Comparison of ENCODE assay signal across 8 cellular contexts in the genomic region with DNA sequence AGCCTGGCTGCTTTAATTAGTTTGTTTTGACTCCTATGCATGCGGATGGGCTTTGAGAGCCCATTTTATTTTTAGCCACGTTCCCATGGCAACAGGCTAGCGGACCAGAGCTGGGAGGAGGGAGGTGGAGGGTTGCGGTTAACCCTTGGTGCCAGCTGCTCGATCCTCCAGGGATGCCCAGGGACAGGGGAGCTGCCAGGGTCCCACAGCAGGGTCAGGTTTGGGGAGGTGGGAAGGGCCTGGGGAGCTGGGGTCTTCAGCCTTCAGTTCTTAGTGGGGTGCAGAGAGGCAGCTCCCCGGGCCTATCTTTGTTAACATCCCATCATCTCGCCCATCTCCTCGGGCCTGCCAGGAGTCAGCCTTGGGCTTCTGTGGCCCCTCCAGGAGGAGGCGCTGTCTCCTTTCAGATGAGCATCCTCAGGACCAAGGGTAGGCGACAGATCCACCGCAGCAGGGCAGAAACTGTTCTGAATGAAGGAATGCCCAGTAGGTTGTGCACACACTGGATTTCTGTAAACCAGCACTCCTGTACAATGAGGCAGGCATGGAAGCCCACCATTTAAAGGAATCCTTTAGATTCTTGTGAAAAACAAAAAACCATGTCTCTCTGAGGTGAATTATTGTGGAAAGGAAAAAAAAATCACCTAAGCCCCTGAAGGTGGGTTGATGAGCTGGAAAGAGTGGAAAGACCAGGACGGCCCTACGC.
DNase-seq lines count a peak whose midpoint lies in the region; ATAC-seq and TF ChIP-seq lines count a peak whose summit lies in the region.

No MANE protein-coding gene starts in this region.

- peaks cover 19 to 24% of the 10 kb centered on the region in 2 donors for H3K4me1 ChIP-seq in neuronal stem cell (ENCODE audit: control insufficient read depth in 2 of 2, insufficient read depth in 1 of 2, low read depth in 1 of 2, low read length in 2 of 2)

- DNase-seq in COLO829 (ENCODE audit: low spot score) (peak; percentile 82), LHCN-M2 (ENCODE audit: low read depth) (peak; percentile 79), RPMI7951 (ENCODE audit: low read depth) (peak; percentile 72), activated T-helper 1 cell treated with Interleukin-2 at 50 U/mL for 16 hours (ENCODE audit: low read depth) (peak; percentile 54), fibroblast of pulmonary artery (ENCODE audit: low read depth) (peak; percentile 89), neuronal stem cell (ENCODE audit: low spot score) (peak; percentile 83), stromal cell of bone marrow (ENCODE audit: low read depth) (peak; percentile 71)

- peak overlapping the region; percentile 96 for H2BK15ac ChIP-seq in neuronal stem cell (ENCODE audit: low read length)

- H3K23ac ChIP-seq in neuronal stem cell (ENCODE audit: low read depth, low read length, poor library complexity), result peak overlapping the region; percentile 59

- no peak overlapping the region for H4K91ac ChIP-seq in neuronal stem cell (ENCODE audit: low read depth, low read length, poor library complexity)

- H2BK12ac ChIP-seq in neuronal stem cell (ENCODE audit: low read length), result peak overlapping the region; percentile 93

- no peak overlapping the region for H3K14ac ChIP-seq in neuronal stem cell (ENCODE audit: low read length)

- no CpG with 5 or more reads among the region's 13 CpGs for WGBS in neuronal stem cell (ENCODE audit: extremely low coverage in 2 of 2, insufficient read length in 2 of 2, insufficient replicate concordance in 1 of 2), 2 donors

- H3K4me3 ChIP-seq in fibroblast of pulmonary artery (replicated peaks; ENCODE audit: low read depth, low read length), result no peak overlapping the region
- H3K4me3 ChIP-seq in neuronal stem cell (ENCODE audit: low read length in 2 of 2), result no peak overlapping the region

- peak overlapping the region; percentile 89 for H2AFZ ChIP-seq in neuronal stem cell (ENCODE audit: low read length)

- no peaks in the 10 kb centered on the region for H3K9me3 ChIP-seq in neuronal stem cell (replicated peaks in 1 of 2; ENCODE audit: control insufficient read depth in 2 of 2, insufficient read depth in 1 of 2, low read depth in 1 of 2, low read length in 2 of 2)

- no peak overlapping the region for H4K8ac ChIP-seq in neuronal stem cell (ENCODE audit: low read depth, low read length)

- H3K9ac ChIP-seq in neuronal stem cell (ENCODE audit: low read depth, low read length, poor library complexity), result no peak overlapping the region

- peak overlapping the region; percentile 90 for H3K18ac ChIP-seq in neuronal stem cell (ENCODE audit: low read length)

- H2AK5ac ChIP-seq in neuronal stem cell (ENCODE audit: low read depth, low read length), result peak overlapping the region; percentile 85

- H3K4me2 ChIP-seq in neuronal stem cell (ENCODE audit: insufficient read depth, low read length, poor library complexity, severe bottlenecking), result peak overlapping the region; percentile 47

- peak overlapping the region; percentile 24 for H2BK120ac ChIP-seq in neuronal stem cell (ENCODE audit: low read depth, low read length)

- H3K4ac ChIP-seq in neuronal stem cell (ENCODE audit: low read length), result no peak overlapping the region

- ATAC-seq in GM21423 (IDR thresholded peaks at IDR 0.05; ENCODE audit: unreplicated experiment), result peak; percentile 72

- peaks cover 0 to 8% (median 0%) of the 10 kb centered on the region in 3 experiments for H3K27me3 ChIP-seq in neuronal stem cell (ENCODE audit: control insufficient read depth in 3 of 3, insufficient read depth in 3 of 3, low read depth in 1 of 3, low read length in 3 of 3)

- H3K36me3 ChIP-seq in neuronal stem cell (replicated peaks in 1 of 2; ENCODE audit: control insufficient read depth in 2 of 2, insufficient read depth in 2 of 2, low read length in 2 of 2), result no peaks in the 10 kb centered on the region

- H3K79me1 ChIP-seq in neuronal stem cell (ENCODE audit: low read depth, low read length), result no peaks in the 10 kb centered on the region

- no peak overlapping the region for H2BK5ac ChIP-seq in neuronal stem cell (ENCODE audit: low read length)

- peak overlapping the region; percentile 7 for H3K27ac ChIP-seq in neuronal stem cell (replicated peaks; ENCODE audit: low read length)

- TF ChIP-seq CTCF in fibroblast of pulmonary artery (IDR thresholded peaks at IDR 0.05; ENCODE audit: low read length, missing control alignments), result peak; percentile 97
